Comparison of ENCODE assay signal across 6 cellular contexts in genomic region chr9:38807919-38808459, GRCh38.
DNase-seq lines count a peak whose midpoint lies in the region; ATAC-seq, FAIRE-seq and TF ChIP-seq lines count a peak whose summit lies in the region.
"Not testable (repeated sequence)": the region's sequence is repeated elsewhere in the genome, so short reads cannot be mapped to it uniquely, and the experiment has no call there.

No MANE protein-coding gene starts in this region.

- H3K27me3 ChIP-seq in HCT116 (ENCODE audit: insufficient read depth, low read length); PC-3 (ENCODE audit: low read length); mammary epithelial cell (ENCODE audit: insufficient read depth, low read length); keratinocyte (ENCODE audit: control insufficient read depth, extremely low read depth, insufficient read depth, low read length): not testable (repeated sequence)

- TF ChIP-seq CTCF in HCT116 (IDR thresholded peaks at IDR 0.05 in 2 of 3, conservative IDR thresholded peaks at IDR 0.05 in 1 of 3; ENCODE audit: borderline replicate concordance in 1 of 3, insufficient read depth in 1 of 3, low read depth in 2 of 3, low read length in 2 of 3); PC-3 (conservative IDR thresholded peaks at IDR 0.05; ENCODE audit: low read depth, low read length); mammary epithelial cell (conservative IDR thresholded peaks at IDR 0.05 in 1 of 2, IDR thresholded peaks at IDR 0.05 in 1 of 2; ENCODE audit: extremely low read depth in 1 of 2, insufficient read depth in 1 of 2, low read depth in 1 of 2, low read length in 2 of 2); keratinocyte (optimal IDR thresholded peaks at IDR 0.05 in 1 of 3, IDR thresholded peaks at IDR 0.05 in 1 of 3, conservative IDR thresholded peaks at IDR 0.05 in 1 of 3; ENCODE audit: extremely low read depth in 1 of 3, insufficient read depth in 2 of 3, low read length in 3 of 3): not testable (repeated sequence)

- not testable (repeated sequence) for H3K27ac ChIP-seq in HCT116 (ENCODE audit: low read depth, low read length); PC-3 (ENCODE audit: low read length); epithelial cell of prostate
- H3K27ac ChIP-seq in mammary epithelial cell (ENCODE audit: insufficient read depth, low read depth, low read length) (peak overlapping the region; percentile 29), keratinocyte (ENCODE audit: control insufficient read depth, insufficient read depth, low read length) (peak overlapping the region; percentile 36)

- CTCF ChIA-PET in HCT116 (lab: Charles Lee); PC-3 (lab: Charles Lee); mammary epithelial cell (lab: Charles Lee; ENCODE audit: low non-redundant PET): not testable (repeated sequence)

- not testable (repeated sequence) for H3K36me3 ChIP-seq in HCT116 (ENCODE audit: control insufficient read depth in 1 of 2, insufficient read depth in 2 of 2, low read length in 2 of 2); PC-3 (ENCODE audit: low read depth, low read length); mammary epithelial cell (ENCODE audit: insufficient read depth, low read length); keratinocyte (ENCODE audit: control insufficient read depth in 2 of 2, extremely low read depth in 1 of 2, insufficient read depth in 2 of 2, low read length in 2 of 2)

- not testable (repeated sequence) for H3K9me1 ChIP-seq in keratinocyte (ENCODE audit: control insufficient read depth, extremely low read depth, insufficient read depth, low read length)

- not testable (repeated sequence) for TF ChIP-seq RAD21 in HCT116 (IDR thresholded peaks at IDR 0.05; ENCODE audit: low read depth)

- dilution Hi-C loops in mammary epithelial cell (cut with HindIII; ENCODE audit: low sequenced_read_pairs); keratinocyte (cut with MboI; ENCODE audit: extremely low pct_ligation_motif_present, low sequenced_read_pairs): not testable (repeated sequence)

- POLR2A ChIA-PET in HCT116 (lab: Charles Lee); PC-3 (lab: Charles Lee; ENCODE audit: unreplicated experiment): not testable (repeated sequence)

- not testable (repeated sequence) for H3K4me2 ChIP-seq in HCT116 (ENCODE audit: low read length); PC-3 (ENCODE audit: low read length); mammary epithelial cell (ENCODE audit: insufficient read depth, low read depth, low read length); keratinocyte (ENCODE audit: control insufficient read depth, extremely low read depth, insufficient read depth, low read depth, low read length)

- not testable (repeated sequence) for H3K9ac ChIP-seq in HCT116 (ENCODE audit: low read length); PC-3 (ENCODE audit: low read length); mammary epithelial cell (ENCODE audit: insufficient read depth, low read length); keratinocyte (ENCODE audit: control insufficient read depth, extremely low read depth, insufficient read depth, low read length)

- TF ChIP-seq POLR2A in HCT116 (IDR thresholded peaks at IDR 0.05; ENCODE audit: borderline replicate concordance, extremely low read depth, insufficient read depth, insufficient read length) = not testable (repeated sequence)

- H2AFZ ChIP-seq in HCT116 (ENCODE audit: low read depth, low read length, poor library complexity, severe bottlenecking); PC-3 (ENCODE audit: low read length); mammary epithelial cell (ENCODE audit: low read depth, low read length); keratinocyte (ENCODE audit: control insufficient read depth, low read length): not testable (repeated sequence)

- in situ Hi-C loops in mammary epithelial cell (cut with MboI; ENCODE audit: low sequenced_read_pairs in 2 of 2) = not testable (repeated sequence)

- FAIRE-seq in keratinocyte (lab: Jason Lieb, UNC) = not testable (repeated sequence)

- H3K4me1 ChIP-seq in HCT116 (ENCODE audit: control insufficient read depth in 1 of 2, insufficient read depth in 2 of 2, low read length in 2 of 2); PC-3 (ENCODE audit: insufficient read depth, low read length); mammary epithelial cell (ENCODE audit: insufficient read depth, low read length); keratinocyte (ENCODE audit: control insufficient read depth, extremely low read depth, insufficient read depth, low read length): not testable (repeated sequence)

- ATAC-seq in HCT116 (peak; percentile 49), PC-3 (peak; percentile 55)

- not testable (repeated sequence) for H3F3A ChIP-seq in PC-3 (ENCODE audit: low read length, unreplicated experiment)

- not testable (repeated sequence) for H3K4me3 ChIP-seq in HCT116 (replicated peaks in 1 of 2; ENCODE audit: low read depth in 1 of 2, low read length in 2 of 2); PC-3 (ENCODE audit: low read length); mammary epithelial cell (replicated peaks in 1 of 3; ENCODE audit: insufficient read depth in 1 of 3, low read depth in 2 of 3, low read length in 3 of 3); keratinocyte (ENCODE audit: control insufficient read depth in 2 of 3, extremely low read depth in 1 of 3, insufficient read depth in 2 of 3, low read depth in 1 of 3, low read length in 3 of 3)

- RAD21 ChIA-PET in HCT116 (lab: Charles Lee; ENCODE audit: low non-redundant PET in 1 of 2, low total read pairs in 2 of 2, uncharacterized antibody in 2 of 2, unreplicated experiment in 2 of 2) = not testable (repeated sequence)

- intact Hi-C loops in HCT116 (cut with micrococcal nuclease); PC-3 (cut with micrococcal nuclease); mammary epithelial cell (cut with micrococcal nuclease): not testable (repeated sequence)

- not testable (repeated sequence) for H3K9me3 ChIP-seq in HCT116 (ENCODE audit: control insufficient read depth in 1 of 2, insufficient read depth in 1 of 2, low read depth in 1 of 2, low read length in 2 of 2); PC-3 (ENCODE audit: low read length); mammary epithelial cell (replicated peaks; ENCODE audit: insufficient read depth, low read length); keratinocyte (ENCODE audit: control insufficient read depth, low read depth, low read length)

- peak; percentile 12 for DNase-seq in HCT116 (ENCODE audit: low read depth, low spot score)
- peak; percentile 59 for DNase-seq in PC-3
- DNase-seq in mammary epithelial cell = peak; percentile 75
- DNase-seq in epithelial cell of prostate (ENCODE audit: low read depth, low spot score) = peak; percentile 31
- DNase-seq in keratinocyte (ENCODE audit: low read depth, low spot score) = not testable (repeated sequence)
- peak; percentile 1 for DNase-seq in renal cortical epithelial cell (ENCODE audit: low read depth)

- BruUV-seq in HCT116 (replicated peaks; lab: Mats Ljungman, UMichigan); PC-3 (replicated peaks; lab: Mats Ljungman, UMichigan); mammary epithelial cell (replicated peaks; lab: Mats Ljungman, UMichigan): not testable (repeated sequence)

- not testable (repeated sequence) for H3K9me2 ChIP-seq in HCT116 (ENCODE audit: insufficient read depth); PC-3 (replicated peaks; ENCODE audit: low read length)

- H3K79me2 ChIP-seq in HCT116 (ENCODE audit: insufficient read depth, low read length); PC-3 (ENCODE audit: low read length); mammary epithelial cell (ENCODE audit: insufficient read depth, low read length); keratinocyte (ENCODE audit: control insufficient read depth, insufficient read depth, low read length): not testable (repeated sequence)

- H4K20me1 ChIP-seq in HCT116 (ENCODE audit: insufficient read depth); PC-3 (ENCODE audit: low read length); mammary epithelial cell (ENCODE audit: insufficient read depth, low read length); keratinocyte (ENCODE audit: control insufficient read depth, extremely low read depth, insufficient read depth, low read length): not testable (repeated sequence)

- WGBS in mammary epithelial cell (ENCODE audit: low coverage, missing lambda C conversion rate) = no CpG with 5 or more reads among the region's 6 CpGs
